8 cellular contexts compared by ENCODE assay signal in genomic region chrX:78029663-78030062, GRCh38.
DNase-seq lines count a peak whose midpoint lies in the region; ATAC-seq and TF ChIP-seq lines count a peak whose summit lies in the region.

No MANE protein-coding gene starts in this region.

- no peak overlapping the region for H3K4me3 Mint-ChIP-seq in neural crest cell

- peaks cover 2% of the 10 kb centered on the region for H3K9me3 Mint-ChIP-seq in neural crest cell

- H3K4me1 Mint-ChIP-seq in neural crest cell, result no peaks in the 10 kb centered on the region

- H3K4me3 ChIP-seq in GM12864 (ENCODE audit: low read depth, low read length), result no peak overlapping the region
- no peak overlapping the region for H3K4me3 ChIP-seq in cardiac fibroblast (replicated peaks in 1 of 2; ENCODE audit: low read depth in 2 of 2, low read length in 2 of 2)

- H3K36me3 Mint-ChIP-seq in neural crest cell (ENCODE audit: low read depth), result peaks cover 4% of the 10 kb centered on the region

- DNase-seq in ACHN (peak; percentile 41), GM12864 (ENCODE audit: low read depth) (no peak), NCI-H69 (lab: John Stamatoyannopoulos, UW) (peak; percentile 10), cardiac fibroblast (ENCODE audit: low read depth in 2 of 2) (peak; percentile 41 to 45), neural crest cell (ENCODE audit: low read depth, low spot score) (peak; percentile 2), GM19240 (ENCODE audit: insufficient read length, low spot score) (no peak)

- no peaks in the 10 kb centered on the region for H3K27me3 Mint-ChIP-seq in neural crest cell (ENCODE audit: low read depth)

- TF ChIP-seq CTCF in GM12864 (IDR thresholded peaks at IDR 0.05; ENCODE audit: low read depth, low read length, missing control alignments), result peak; percentile 40
- TF ChIP-seq CTCF in cardiac fibroblast (IDR thresholded peaks at IDR 0.05; ENCODE audit: low read depth, low read length), result peak; percentile 38
- peak; percentile 59 for TF ChIP-seq CTCF in neural crest cell (conservative IDR thresholded peaks at IDR 0.05)

- in situ Hi-C loops in ACHN (cut with HindIII; ENCODE audit: low pct_ligation_motif_present, low pct_unique_long_range_greater_than_20kb, low sequenced_read_pairs), result no loop called here

- H3K27ac Mint-ChIP-seq in neural crest cell (ENCODE audit: unreplicated experiment), result no peak overlapping the region

- no peak for ATAC-seq in GM18873 (IDR thresholded peaks at IDR 0.05; ENCODE audit: low FRiP score, unreplicated experiment)
- ATAC-seq in GM19455 (IDR thresholded peaks at IDR 0.05; ENCODE audit: unreplicated experiment), result no peak

Comparison
In these comparisons a context has a peak if more than half of its experiments do, and no peak if none do; other contexts are left out.
1. DNase-seq: peak in ACHN (single experiment), NCI-H69 (single experiment), cardiac fibroblast (2 of 2) and neural crest cell (single experiment); none in GM12864 (single experiment) and GM19240 (single experiment).
2. Peak in every context shown above with its lines, with median percentiles within 50 percentile points of each other: CTCF ChIP-seq.